ENCODE assay signal across 9 cellular contexts in genomic region chr1:117128323-117129079, GRCh38. TPM values are rescaled to one million over a fixed set of nuclear protein-coding genes. Genes with fewer than 3 reads are reported as not detected.
DNase-seq lines count a peak whose midpoint lies in the region; ATAC-seq and TF ChIP-seq lines count a peak whose summit lies in the region.
"Had no signal": no experiment of that assay in that cellular context is flagged by ENCODE, and none has a peak within 500 bp of the region (broad histone marks: within the 10 kb centered on the region; RNA-seq: fewer than 3 reads in every experiment).

No MANE protein-coding gene starts in this region.

- intact Hi-C loops in CD4-positive, alpha-beta T cell (cut with DNase I, micrococcal nuclease) = loop anchor here (1.0 to 10.0 kb wide), 6 partner anchors 61 to 554 kb away; partner anchors contain the start of gene TENT5C (in 1 of the 2)

- no peaks in the 10 kb centered on the region for H3K9me3 Mint-ChIP-seq in CD4-positive, alpha-beta T cell
- H3K9me3 Mint-ChIP-seq in HFFc6 (no peaks in the 10 kb centered on the region), osteocyte (ENCODE audit: unreplicated experiment) (no peaks in the 10 kb centered on the region)

- no peak overlapping the region for H3K4me3 Mint-ChIP-seq in CD4-positive, alpha-beta T cell
- H3K4me3 Mint-ChIP-seq in HFFc6 (no peak overlapping the region), osteocyte (ENCODE audit: unreplicated experiment) (no peak overlapping the region)

- no peak overlapping the region for H3K4me3 ChIP-seq in fibroblast of mammary gland (ENCODE audit: control insufficient read depth, low read depth, low read length)

- CTCF ChIA-PET in CD4-positive, alpha-beta T cell (lab: Charles Lee) = interaction anchor here (0.6 to 2.2 kb wide), 12 partner anchors 13 to 554 kb away, joined by 3 to 31 read pairs (median 4); no protein-coding TSS in a partner anchor

- H3K27me3 ChIP-seq in CD4-positive, alpha-beta T cell (ENCODE audit: control insufficient read depth, insufficient read depth, low read length) = no peaks in the 10 kb centered on the region

- TF ChIP-seq CTCF in CD4-positive, alpha-beta T cell (IDR thresholded peaks at IDR 0.05) = peak; percentile 65
- TF ChIP-seq CTCF in HFFc6 (IDR thresholded peaks at IDR 0.05) (peak; percentile 84), fibroblast of mammary gland (conservative IDR thresholded peaks at IDR 0.05; ENCODE audit: control insufficient read depth, insufficient read depth, low read depth, low read length) (peak; percentile 51), osteocyte (IDR thresholded peaks at IDR 0.05) (peak; percentile 68)

- no peak overlapping the region for H3K27ac Mint-ChIP-seq in CD4-positive, alpha-beta T cell
- H3K27ac Mint-ChIP-seq in HFFc6 (peak overlapping the region; percentile 57), osteocyte (ENCODE audit: unreplicated experiment) (peak overlapping the region; percentile 52)

- H3K9me3 ChIP-seq in CD4-positive, alpha-beta T cell (ENCODE audit: control insufficient read depth, low read length) = no peaks in the 10 kb centered on the region

- ATAC-seq in CD4-positive, alpha-beta T cell (ENCODE audit: poor library complexity) = peak; percentile 49
- ATAC-seq in GM21737 (IDR thresholded peaks at IDR 0.05; ENCODE audit: unreplicated experiment) (no peak), GM19328 (IDR thresholded peaks at IDR 0.05; ENCODE audit: unreplicated experiment) (no peak)

- no peaks in the 10 kb centered on the region for H3K36me3 Mint-ChIP-seq in CD4-positive, alpha-beta T cell (ENCODE audit: low read depth)
- H3K36me3 Mint-ChIP-seq in HFFc6 (ENCODE audit: low read depth) (no peaks in the 10 kb centered on the region), osteocyte (ENCODE audit: unreplicated experiment) (no peaks in the 10 kb centered on the region)

- no peaks in the 10 kb centered on the region for H3K4me1 Mint-ChIP-seq in CD4-positive, alpha-beta T cell (ENCODE audit: low read depth)
- H3K4me1 Mint-ChIP-seq in HFFc6 (ENCODE audit: low read depth) = peaks cover 21% of the 10 kb centered on the region
- peaks cover 4% of the 10 kb centered on the region for H3K4me1 Mint-ChIP-seq in osteocyte (ENCODE audit: unreplicated experiment)

- POLR2A ChIA-PET in CD4-positive, alpha-beta T cell (lab: Charles Lee) = interaction anchor here (0.6 to 1.4 kb wide), 4 partner anchors 141 to 1279 kb away, joined by 3 to 6 read pairs (median 3); no protein-coding TSS in a partner anchor

- peaks cover 9% of the 10 kb centered on the region for H3K27me3 Mint-ChIP-seq in CD4-positive, alpha-beta T cell
- H3K27me3 Mint-ChIP-seq in HFFc6 (ENCODE audit: insufficient read depth) (no peaks in the 10 kb centered on the region; the same call in 1 of the 2 replicates), osteocyte (ENCODE audit: unreplicated experiment) (peaks cover 4% of the 10 kb centered on the region)

- no peak for DNase-seq in CD4-positive, alpha-beta T cell
- DNase-seq in HFFc6 = peak; percentile 61
- DNase-seq in RKO (ENCODE audit: low spot score) = peak; percentile 66
- peak; percentile 64 for DNase-seq in fibroblast of mammary gland (ENCODE audit: low read depth)
- no peak for DNase-seq in osteocyte (ENCODE audit: extremely low spot score, unreplicated experiment)
- no peak for DNase-seq in activated effector memory CD4-positive, alpha-beta T cell treated with Interleukin-2 at 50 U/mL for 16 hours

- no peak overlapping the region for H3K27ac ChIP-seq in CD4-positive, alpha-beta T cell (ENCODE audit: low read depth, low read length)
- H3K27ac ChIP-seq: epithelial cell of prostate had no signal

RNA-seq across cellular contexts. Expression of gene TRIM45, which starts 7.0 kb away (rescaled TPM):
- total RNA-seq in CD4-positive, alpha-beta T cell = under 1 TPM; 0.25 to 0.88 TPM
- 1 to 10 TPM; 2.1 to 4.4 (median 3.6) TPM for total RNA-seq in HFFc6 (2021; fragmentation: NEBNext Ultra II Directional; extraction: Animal tissue kit (Norgen Biotek cat#: 25700))
- total RNA-seq in osteocyte = 5.0 and 6.3 TPM in 2 replicates

Comparison
In these comparisons a context has a peak if more than half of its experiments do, and no peak if none do; other contexts are left out.
1. DNase-seq: peak in HFFc6 (single experiment), RKO (single experiment) and fibroblast of mammary gland (single experiment); none in CD4-positive, alpha-beta T cell (0 of 10), osteocyte (single experiment) and activated effector memory CD4-positive, alpha-beta T cell treated with Interleukin-2 at 50 U/mL for 16 hours (single experiment).
2. Peak in every context shown above with its lines, with median percentiles within 50 percentile points of each other: CTCF ChIP-seq.